Comparison of ENCODE assay signal across 30 cellular contexts in the genomic region with DNA sequence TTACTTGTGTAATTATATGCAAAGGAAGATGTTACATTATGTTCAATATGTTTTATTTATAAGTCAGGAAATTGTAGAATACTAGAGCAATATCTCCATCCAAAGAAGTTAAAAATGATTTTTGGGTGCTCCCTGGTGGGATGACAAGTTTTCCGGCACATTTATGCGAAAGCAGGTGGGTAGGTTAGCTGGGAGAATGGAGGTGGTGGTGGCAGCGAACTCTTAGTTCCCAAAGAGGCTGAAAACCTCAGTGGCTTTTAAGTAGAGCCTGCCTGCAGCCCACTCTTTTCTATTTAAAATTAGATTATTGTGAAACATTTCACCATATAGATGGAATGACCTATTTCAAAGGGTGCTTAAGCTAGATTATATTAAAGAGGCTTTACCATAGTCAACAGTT.
"Had no signal": no experiment of that assay in that cellular context is flagged by ENCODE, and none has a peak within 500 bp of the region (broad histone marks: within the 10 kb centered on the region; RNA-seq: fewer than 3 reads in every experiment).

No MANE protein-coding gene starts in this region.

- H3K36me3 ChIP-seq: ascending aorta, breast epithelium, cardiac muscle cell, colonic mucosa had no signal

- DNase-seq: activated CD4-positive, alpha-beta memory T cell treated with anti-CD3 and anti-CD28 coated beads, Interleukin-2, amount 10 ng/mL, durations not matched to agents 7 days and 5 days; activated CD4-positive, alpha-beta T cell treated with anti-CD3 and anti-CD28 coated beads for 1 hour; activated CD4-positive, alpha-beta T cell treated with anti-CD3 and anti-CD28 coated beads for 4 hours; activated CD4-positive, alpha-beta T cell treated with anti-CD3 and anti-CD28 coated beads, Interleukin-2, amount 10 ng/mL, durations not matched to agents 7 days and 5 days; activated CD4-positive, alpha-beta T cell treated with anti-CD3 and anti-CD28 coated beads, Interleukin-2, amount 50 U/mL, for 4 hours; activated CD8-positive, alpha-beta memory T cell treated with anti-CD3 and anti-CD28 coated beads for 24 hours; activated CD8-positive, alpha-beta memory T cell treated with anti-CD3 and anti-CD28 coated beads, Interleukin-2, amount 50 U/mL, for 48 hours; activated gamma-delta T cell; activated naive CD4-positive, alpha-beta T cell; activated naive CD4-positive, alpha-beta T cell treated with anti-CD3 and anti-CD28 coated beads, Interleukin-2, amount 10 ng/mL, durations not matched to agents 7 days and 5 days; activated naive CD8-positive, alpha-beta T cell treated with anti-CD3 and anti-CD28 coated beads, Interleukin-2, amount 10 ng/mL, durations not matched to agents 7 days and 5 days; activated T-cell treated with anti-CD3 and anti-CD28 coated beads for 4 hours; activated T-cell treated with anti-CD3 and anti-CD28 coated beads, Interleukin-2, amount 50 U/mL, for 24 hours; activated T-cell treated with anti-CD3 and anti-CD28 coated beads, Interleukin-2, amount 50 U/mL, for 72 hours; central memory CD4-positive, alpha-beta T cell; cerebellar nuclear complex; colonic mucosa; effector CD8-positive, alpha-beta T cell; esophagus squamous epithelium; foreskin melanocyte; T-helper 1 cell; T-helper 2 cell had no signal

- H3K27ac Mint-ChIP-seq: activated CD4-positive, alpha-beta memory T cell treated with anti-CD3 and anti-CD28 coated beads, Interleukin-2, amount 10 ng/mL, durations not matched to agents 7 days and 5 days; activated CD4-positive, alpha-beta T cell treated with anti-CD3 and anti-CD28 coated beads, Interleukin-2, amount 10 ng/mL, durations not matched to agents 7 days and 5 days; activated naive CD4-positive, alpha-beta T cell treated with anti-CD3 and anti-CD28 coated beads, Interleukin-2, amount 10 ng/mL, durations not matched to agents 7 days and 5 days; activated naive CD4-positive, alpha-beta T cell treated with anti-CD3 and anti-CD28 coated beads, Interleukin-2, amount 50 U/mL, for 72 hours; activated naive CD8-positive, alpha-beta T cell treated with anti-CD3 and anti-CD28 coated beads, Interleukin-2, amount 10 ng/mL, durations not matched to agents 7 days and 5 days; activated T-cell treated with anti-CD3 and anti-CD28 coated beads, Interleukin-2, amount 50 U/mL, for 24 hours; activated T-cell treated with anti-CD3 and anti-CD28 coated beads, Interleukin-2, amount 50 U/mL, for 72 hours; WTC11 had no signal

- H3K27ac ChIP-seq: ascending aorta, breast epithelium, cardiac muscle cell, colonic mucosa, epithelial cell of prostate, esophagus squamous epithelium, VCaP had no signal

- H3K4me3 Mint-ChIP-seq: activated CD4-positive, alpha-beta memory T cell treated with anti-CD3 and anti-CD28 coated beads, Interleukin-2, amount 10 ng/mL, durations not matched to agents 7 days and 5 days; activated CD4-positive, alpha-beta T cell treated with anti-CD3 and anti-CD28 coated beads, Interleukin-2, amount 10 ng/mL, durations not matched to agents 7 days and 5 days; activated naive CD4-positive, alpha-beta T cell treated with anti-CD3 and anti-CD28 coated beads, Interleukin-2, amount 10 ng/mL, durations not matched to agents 7 days and 5 days; activated naive CD8-positive, alpha-beta T cell treated with anti-CD3 and anti-CD28 coated beads, Interleukin-2, amount 10 ng/mL, durations not matched to agents 7 days and 5 days; activated T-cell treated with anti-CD3 and anti-CD28 coated beads, Interleukin-2, amount 50 U/mL, for 24 hours; activated T-cell treated with anti-CD3 and anti-CD28 coated beads, Interleukin-2, amount 50 U/mL, for 72 hours; brain; WTC11 had no signal

- H3K4me1 Mint-ChIP-seq: activated CD4-positive, alpha-beta T cell treated with anti-CD3 and anti-CD28 coated beads, Interleukin-2, amount 10 ng/mL, durations not matched to agents 7 days and 5 days had no signal

- H3K9me3 ChIP-seq: ascending aorta, breast epithelium, colonic mucosa, esophagus squamous epithelium had no signal

- H3K9me3 Mint-ChIP-seq: activated CD4-positive, alpha-beta memory T cell treated with anti-CD3 and anti-CD28 coated beads, Interleukin-2, amount 10 ng/mL, durations not matched to agents 7 days and 5 days; activated CD4-positive, alpha-beta T cell treated with anti-CD3 and anti-CD28 coated beads, Interleukin-2, amount 10 ng/mL, durations not matched to agents 7 days and 5 days; activated naive CD4-positive, alpha-beta T cell treated with anti-CD3 and anti-CD28 coated beads, Interleukin-2, amount 10 ng/mL, durations not matched to agents 7 days and 5 days; activated naive CD4-positive, alpha-beta T cell treated with anti-CD3 and anti-CD28 coated beads, Interleukin-2, amount 50 U/mL, for 72 hours; activated naive CD8-positive, alpha-beta T cell treated with anti-CD3 and anti-CD28 coated beads, Interleukin-2, amount 10 ng/mL, durations not matched to agents 7 days and 5 days; activated T-cell treated with anti-CD3 and anti-CD28 coated beads, Interleukin-2, amount 50 U/mL, for 24 hours; activated T-cell treated with anti-CD3 and anti-CD28 coated beads, Interleukin-2, amount 50 U/mL, for 72 hours had no signal

- H3K4me1 ChIP-seq: ascending aorta, breast epithelium, colonic mucosa, esophagus squamous epithelium had no signal

- H3K27me3 ChIP-seq: ascending aorta, breast epithelium, cardiac muscle cell, colonic mucosa, esophagus squamous epithelium had no signal

- H3K36me3 Mint-ChIP-seq: activated naive CD4-positive, alpha-beta T cell treated with anti-CD3 and anti-CD28 coated beads, Interleukin-2, amount 10 ng/mL, durations not matched to agents 7 days and 5 days; activated naive CD4-positive, alpha-beta T cell treated with anti-CD3 and anti-CD28 coated beads, Interleukin-2, amount 50 U/mL, for 72 hours; activated naive CD8-positive, alpha-beta T cell treated with anti-CD3 and anti-CD28 coated beads, Interleukin-2, amount 10 ng/mL, durations not matched to agents 7 days and 5 days; WTC11 had no signal

- H3K27me3 Mint-ChIP-seq: activated CD4-positive, alpha-beta memory T cell treated with anti-CD3 and anti-CD28 coated beads, Interleukin-2, amount 10 ng/mL, durations not matched to agents 7 days and 5 days; activated CD4-positive, alpha-beta T cell treated with anti-CD3 and anti-CD28 coated beads, Interleukin-2, amount 10 ng/mL, durations not matched to agents 7 days and 5 days; activated naive CD8-positive, alpha-beta T cell treated with anti-CD3 and anti-CD28 coated beads, Interleukin-2, amount 10 ng/mL, durations not matched to agents 7 days and 5 days; activated T-cell treated with anti-CD3 and anti-CD28 coated beads, Interleukin-2, amount 50 U/mL, for 24 hours had no signal

- H3K4me3 ChIP-seq: ascending aorta, breast epithelium, cardiac muscle cell, colonic mucosa, esophagus squamous epithelium had no signal

- ATAC-seq: activated naive CD4-positive, alpha-beta T cell treated with anti-CD3 and anti-CD28 coated beads, Interleukin-2, amount 50 U/mL, for 72 hours; activated T-cell treated with anti-CD3 and anti-CD28 coated beads, Interleukin-2, amount 50 U/mL, for 72 hours; WTC11 had no signal
